In the genomic region with DNA sequence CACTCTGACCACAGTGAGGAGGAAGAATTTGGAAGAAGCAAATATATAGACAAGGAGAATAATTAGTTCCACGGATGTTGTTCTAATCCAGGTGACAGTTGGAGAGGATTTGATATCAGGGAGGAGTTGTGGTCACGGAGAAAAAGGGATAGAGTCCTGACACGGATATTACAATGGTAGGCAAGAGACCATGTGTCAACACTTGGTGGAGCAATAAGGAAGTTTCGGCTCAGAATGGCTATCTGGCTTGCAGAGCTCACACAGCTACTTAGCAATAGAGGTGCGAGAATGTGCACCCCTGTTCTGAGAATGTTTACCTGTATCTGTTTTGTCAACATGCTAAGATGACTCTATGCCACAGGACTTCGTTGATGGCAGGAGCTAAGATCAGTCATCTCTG, we compare ENCODE assay signal across 35 cellular contexts. TPM values are rescaled to one million over a fixed set of nuclear protein-coding genes. Genes with fewer than 3 reads are reported as not detected.
"Had no signal": no experiment of that assay in that cellular context is flagged by ENCODE, and none has a peak within 500 bp of the region (broad histone marks: within the 10 kb centered on the region; RNA-seq: fewer than 3 reads in every experiment).

No MANE protein-coding gene starts in this region.

- H3K4me1 ChIP-seq: ascending aorta, esophagus squamous epithelium, gastroesophageal sphincter, heart right ventricle had no signal

- H3K4me3 ChIP-seq: ascending aorta, esophagus squamous epithelium, gastroesophageal sphincter, heart right ventricle had no signal

- DNase-seq: activated CD4-positive, alpha-beta memory T cell treated with anti-CD3 and anti-CD28 coated beads for 36 hours; activated CD4-positive, alpha-beta T cell treated with anti-CD3 and anti-CD28 coated beads for 36 hours; activated CD4-positive, alpha-beta T cell treated with anti-CD3 and anti-CD28 coated beads, Interleukin-2, amount 10 ng/mL, durations not matched to agents 24 days and 14 days; activated CD4-positive, CD25-positive, alpha-beta regulatory T cell; activated CD4-positive, CD25-positive, alpha-beta regulatory T cell treated with anti-CD3 and anti-CD28 coated beads, Interleukin-2, amount 50 U/mL, for 72 hours; activated CD8-positive, alpha-beta memory T cell treated with anti-CD3 and anti-CD28 coated beads, Interleukin-2, amount 10 ng/mL, durations not matched to agents 7 days and 5 days; activated CD8-positive, alpha-beta memory T cell treated with anti-CD3 and anti-CD28 coated beads, Interleukin-2, amount 50 U/mL, for 4 hours; activated CD8-positive, alpha-beta T cell treated with anti-CD3 and anti-CD28 coated beads, Interleukin-2, amount 10 ng/mL, durations not matched to agents 7 days and 5 days; activated gamma-delta T cell; activated naive CD4-positive, alpha-beta T cell; activated naive CD4-positive, alpha-beta T cell treated with anti-CD3 and anti-CD28 coated beads, Interleukin-2, amount 10 ng/mL, durations not matched to agents 7 days and 5 days; activated naive CD8-positive, alpha-beta T cell treated with anti-CD3 and anti-CD28 coated beads, Interleukin-2, amount 10 ng/mL, durations not matched to agents 7 days and 5 days; activated T-cell treated with anti-CD3 and anti-CD28 coated beads, Interleukin-2, amount 50 U/mL, for 1 hour; activated T-cell treated with anti-CD3 and anti-CD28 coated beads, Interleukin-2, amount 50 U/mL, for 48 hours; brain microvascular endothelial cell; effector CD8-positive, alpha-beta T cell; esophagus squamous epithelium; foreskin melanocyte; heart right ventricle; T-helper 2 cell had no signal

- H3K36me3 ChIP-seq: ascending aorta, brain microvascular endothelial cell, esophagus squamous epithelium, gastroesophageal sphincter, heart right ventricle had no signal

- FAIRE-seq: colon, endometrium, endothelial cell of umbilical vein had no signal

- H3K9me3 ChIP-seq: ascending aorta, esophagus squamous epithelium, gastroesophageal sphincter, heart right ventricle had no signal

- ATAC-seq: activated CD4-positive, alpha-beta T cell treated with anti-CD3 and anti-CD28 coated beads for 36 hours; activated CD8-positive, alpha-beta memory T cell treated with anti-CD3 and anti-CD28 coated beads, Interleukin-2, amount 10 ng/mL, durations not matched to agents 7 days and 5 days; activated CD8-positive, alpha-beta T cell treated with anti-CD3 and anti-CD28 coated beads, Interleukin-2, amount 10 ng/mL, durations not matched to agents 7 days and 5 days; activated naive CD4-positive, alpha-beta T cell treated with anti-CD3 and anti-CD28 coated beads, Interleukin-2, amount 50 U/mL, for 72 hours; gastroesophageal sphincter; heart right ventricle had no signal

- H3K27ac ChIP-seq: ascending aorta, brain microvascular endothelial cell, epithelial cell of prostate, esophagus squamous epithelium, gastroesophageal sphincter, heart right ventricle had no signal

- H3K27me3 ChIP-seq: ascending aorta, brain microvascular endothelial cell, esophagus squamous epithelium, gastroesophageal sphincter, heart right ventricle had no signal

RNA-seq across cellular contexts. Expression of a gene that starts 10.4 kb away (rescaled TPM):
- total RNA-seq: activated CD4-positive, alpha-beta memory T cell treated with anti-CD3 and anti-CD28 coated beads for 36 hours; activated CD4-positive, alpha-beta T cell treated with anti-CD3 and anti-CD28 coated beads for 36 hours; activated CD4-positive, alpha-beta T cell treated with anti-CD3 and anti-CD28 coated beads, Interleukin-2, amount 10 ng/mL, durations not matched to agents 24 days and 14 days; activated CD8-positive, alpha-beta memory T cell treated with anti-CD3 and anti-CD28 coated beads for 36 hours; activated CD8-positive, alpha-beta memory T cell treated with anti-CD3 and anti-CD28 coated beads, Interleukin-2, amount 10 ng/mL, durations not matched to agents 7 days and 5 days; activated CD8-positive, alpha-beta T cell treated with anti-CD3 and anti-CD28 coated beads, Interleukin-2, amount 10 ng/mL, durations not matched to agents 7 days and 5 days; activated naive CD4-positive, alpha-beta T cell treated with anti-CD3 and anti-CD28 coated beads, Interleukin-2, amount 50 U/mL, for 72 hours; activated naive CD8-positive, alpha-beta T cell treated with anti-CD3 and anti-CD28 coated beads, Interleukin-2, amount 10 ng/mL, durations not matched to agents 7 days and 5 days; ascending aorta; chondrocyte; dermis microvascular lymphatic vessel endothelial cell; endothelial cell of umbilical vein; fibroblast of lung; fibroblast of villous mesenchyme; gastroesophageal sphincter; glomerular endothelial cell; heart right ventricle; T-helper 1 cell treated with Interleukin-12 subunit alpha and Interleukin-12 subunit beta and Interleukin-4 antibody, amounts not matched to agents 30 ng/mL and 1 ng/mL, for 36 hours had no signal
- polyA plus RNA-seq: endothelial cell of umbilical vein, esophagus, fibroblast of lung, heart right ventricle had no signal

RNA-seq across cellular contexts. Expression of a gene that starts 25.5 kb away (rescaled TPM):
- total RNA-seq: activated CD4-positive, alpha-beta memory T cell treated with anti-CD3 and anti-CD28 coated beads for 36 hours; activated CD4-positive, alpha-beta T cell treated with anti-CD3 and anti-CD28 coated beads for 36 hours; activated CD4-positive, alpha-beta T cell treated with anti-CD3 and anti-CD28 coated beads, Interleukin-2, amount 10 ng/mL, durations not matched to agents 24 days and 14 days; activated CD8-positive, alpha-beta memory T cell treated with anti-CD3 and anti-CD28 coated beads for 36 hours; activated CD8-positive, alpha-beta memory T cell treated with anti-CD3 and anti-CD28 coated beads, Interleukin-2, amount 10 ng/mL, durations not matched to agents 7 days and 5 days; activated CD8-positive, alpha-beta T cell treated with anti-CD3 and anti-CD28 coated beads, Interleukin-2, amount 10 ng/mL, durations not matched to agents 7 days and 5 days; activated naive CD4-positive, alpha-beta T cell treated with anti-CD3 and anti-CD28 coated beads, Interleukin-2, amount 50 U/mL, for 72 hours; activated naive CD8-positive, alpha-beta T cell treated with anti-CD3 and anti-CD28 coated beads, Interleukin-2, amount 10 ng/mL, durations not matched to agents 7 days and 5 days; ascending aorta; chondrocyte; dermis microvascular lymphatic vessel endothelial cell; endothelial cell of umbilical vein; esophagus squamous epithelium; fibroblast of lung; fibroblast of villous mesenchyme; gastroesophageal sphincter; glomerular endothelial cell; heart right ventricle; T-helper 1 cell treated with Interleukin-12 subunit alpha and Interleukin-12 subunit beta and Interleukin-4 antibody, amounts not matched to agents 30 ng/mL and 1 ng/mL, for 36 hours had no signal
- polyA plus RNA-seq: endothelial cell of umbilical vein, esophagus, fibroblast of lung, heart right ventricle had no signal

RNA-seq across cellular contexts. Expression of a gene that starts 34.1 kb away (rescaled TPM):
- total RNA-seq: activated CD4-positive, alpha-beta memory T cell treated with anti-CD3 and anti-CD28 coated beads for 36 hours; activated CD4-positive, alpha-beta T cell treated with anti-CD3 and anti-CD28 coated beads for 36 hours; activated CD4-positive, alpha-beta T cell treated with anti-CD3 and anti-CD28 coated beads, Interleukin-2, amount 10 ng/mL, durations not matched to agents 24 days and 14 days; activated CD8-positive, alpha-beta memory T cell treated with anti-CD3 and anti-CD28 coated beads for 36 hours; activated CD8-positive, alpha-beta memory T cell treated with anti-CD3 and anti-CD28 coated beads, Interleukin-2, amount 10 ng/mL, durations not matched to agents 7 days and 5 days; activated CD8-positive, alpha-beta T cell treated with anti-CD3 and anti-CD28 coated beads, Interleukin-2, amount 10 ng/mL, durations not matched to agents 7 days and 5 days; activated naive CD4-positive, alpha-beta T cell treated with anti-CD3 and anti-CD28 coated beads, Interleukin-2, amount 50 U/mL, for 72 hours; activated naive CD8-positive, alpha-beta T cell treated with anti-CD3 and anti-CD28 coated beads, Interleukin-2, amount 10 ng/mL, durations not matched to agents 7 days and 5 days; ascending aorta; chondrocyte; dermis microvascular lymphatic vessel endothelial cell; endothelial cell of umbilical vein; esophagus squamous epithelium; fibroblast of lung; fibroblast of villous mesenchyme; gastroesophageal sphincter; glomerular endothelial cell; heart right ventricle; T-helper 1 cell treated with Interleukin-12 subunit alpha and Interleukin-12 subunit beta and Interleukin-4 antibody, amounts not matched to agents 30 ng/mL and 1 ng/mL, for 36 hours had no signal
- polyA plus RNA-seq: endothelial cell of umbilical vein, esophagus, fibroblast of lung, heart right ventricle had no signal

RNA-seq across cellular contexts. Expression of a gene that starts 50.3 kb away (rescaled TPM):
- total RNA-seq: activated CD4-positive, alpha-beta memory T cell treated with anti-CD3 and anti-CD28 coated beads for 36 hours; activated CD4-positive, alpha-beta T cell treated with anti-CD3 and anti-CD28 coated beads for 36 hours; activated CD4-positive, alpha-beta T cell treated with anti-CD3 and anti-CD28 coated beads, Interleukin-2, amount 10 ng/mL, durations not matched to agents 24 days and 14 days; activated CD8-positive, alpha-beta memory T cell treated with anti-CD3 and anti-CD28 coated beads for 36 hours; activated CD8-positive, alpha-beta memory T cell treated with anti-CD3 and anti-CD28 coated beads, Interleukin-2, amount 10 ng/mL, durations not matched to agents 7 days and 5 days; activated CD8-positive, alpha-beta T cell treated with anti-CD3 and anti-CD28 coated beads, Interleukin-2, amount 10 ng/mL, durations not matched to agents 7 days and 5 days; activated naive CD4-positive, alpha-beta T cell treated with anti-CD3 and anti-CD28 coated beads, Interleukin-2, amount 50 U/mL, for 72 hours; activated naive CD8-positive, alpha-beta T cell treated with anti-CD3 and anti-CD28 coated beads, Interleukin-2, amount 10 ng/mL, durations not matched to agents 7 days and 5 days; ascending aorta; chondrocyte; dermis microvascular lymphatic vessel endothelial cell; endothelial cell of umbilical vein; esophagus squamous epithelium; fibroblast of lung; fibroblast of villous mesenchyme; gastroesophageal sphincter; glomerular endothelial cell; heart right ventricle; T-helper 1 cell treated with Interleukin-12 subunit alpha and Interleukin-12 subunit beta and Interleukin-4 antibody, amounts not matched to agents 30 ng/mL and 1 ng/mL, for 36 hours had no signal
- polyA plus RNA-seq: endothelial cell of umbilical vein, esophagus had no signal

RNA-seq across cellular contexts. Expression of a gene that starts 53.1 kb away (rescaled TPM):
- total RNA-seq: activated CD4-positive, alpha-beta memory T cell treated with anti-CD3 and anti-CD28 coated beads for 36 hours; activated CD4-positive, alpha-beta T cell treated with anti-CD3 and anti-CD28 coated beads for 36 hours; activated CD4-positive, alpha-beta T cell treated with anti-CD3 and anti-CD28 coated beads, Interleukin-2, amount 10 ng/mL, durations not matched to agents 24 days and 14 days; activated CD8-positive, alpha-beta memory T cell treated with anti-CD3 and anti-CD28 coated beads for 36 hours; activated CD8-positive, alpha-beta memory T cell treated with anti-CD3 and anti-CD28 coated beads, Interleukin-2, amount 10 ng/mL, durations not matched to agents 7 days and 5 days; activated CD8-positive, alpha-beta T cell treated with anti-CD3 and anti-CD28 coated beads, Interleukin-2, amount 10 ng/mL, durations not matched to agents 7 days and 5 days; activated naive CD4-positive, alpha-beta T cell treated with anti-CD3 and anti-CD28 coated beads, Interleukin-2, amount 50 U/mL, for 72 hours; activated naive CD8-positive, alpha-beta T cell treated with anti-CD3 and anti-CD28 coated beads, Interleukin-2, amount 10 ng/mL, durations not matched to agents 7 days and 5 days; ascending aorta; chondrocyte; dermis microvascular lymphatic vessel endothelial cell; endothelial cell of umbilical vein; esophagus squamous epithelium; fibroblast of lung; fibroblast of villous mesenchyme; gastroesophageal sphincter; glomerular endothelial cell; heart right ventricle; T-helper 1 cell treated with Interleukin-12 subunit alpha and Interleukin-12 subunit beta and Interleukin-4 antibody, amounts not matched to agents 30 ng/mL and 1 ng/mL, for 36 hours had no signal
- polyA plus RNA-seq: endothelial cell of umbilical vein, esophagus, fibroblast of lung, heart right ventricle had no signal
